Comparison of ENCODE assay signal across 17 cellular contexts in genomic region chr18:61756244-61756643, GRCh38.
A peak's percentile ranks its signal among the peaks of the same experiment; 100 is the strongest.
DNase-seq lines count a peak whose midpoint lies in the region; TF ChIP-seq lines count a peak whose summit lies in the region.
"Had no signal": no experiment of that assay in that cellular context is flagged by ENCODE, and none has a peak within 500 bp of the region (broad histone marks: within the 10 kb centered on the region; RNA-seq: fewer than 3 reads in every experiment).

No MANE protein-coding gene starts in this region.

- peak; percentile 25 for DNase-seq in G401 (ENCODE audit: low spot score)
- DNase-seq in coronary artery (ENCODE audit: low spot score): no peak
- no peak for DNase-seq in nephron progenitor cell
- peak; percentile 9 for DNase-seq in renal cortical epithelial cell (ENCODE audit: low read depth)
- no peak for DNase-seq in activated CD4-positive, alpha-beta T cell treated with anti-CD3 and anti-CD28 coated beads, Interleukin-2, amount 50 U/mL, for 4 hours
- DNase-seq in GM13977 (ENCODE audit: low spot score): no peak
- no peak for DNase-seq in NCI-H2196 (lab: John Stamatoyannopoulos, UW; ENCODE audit: unreplicated experiment)
- DNase-seq: BE2C; C1 segment of cervical spinal cord; CD4-positive, CD25-positive, alpha-beta regulatory T cell; CD8-positive, alpha-beta memory T cell; COR-L47; DMS 273 treated with DMSO at 0.1 percent for 48 hours; DMS79; GF-D8 had no signal

- H3K4me3 Mint-ChIP-seq in nephron progenitor cell: no peak overlapping the region
- H3K4me3 Mint-ChIP-seq: CD4-positive, CD25-positive, alpha-beta regulatory T cell; CD8-positive, alpha-beta memory T cell had no signal

- H3K27me3 Mint-ChIP-seq in nephron progenitor cell (ENCODE audit: low read depth, poor library complexity): peaks cover 7% of the 10 kb centered on the region

- no peak for TF ChIP-seq CTCF in coronary artery (IDR thresholded peaks at IDR 0.05)
- TF ChIP-seq CTCF in nephron progenitor cell (IDR thresholded peaks at IDR 0.05): no peak
- TF ChIP-seq CTCF in GM13977 (IDR thresholded peaks at IDR 0.05; ENCODE audit: extremely low read depth, insufficient read depth, missing control alignments): no peak

- no peak overlapping the region for H3K27ac ChIP-seq in coronary artery
- H3K27ac ChIP-seq: KMS-11 had no signal

- H3K36me3 Mint-ChIP-seq in nephron progenitor cell (ENCODE audit: low read depth): no peaks in the 10 kb centered on the region
- H3K36me3 Mint-ChIP-seq: CD4-positive, CD25-positive, alpha-beta regulatory T cell; CD8-positive, alpha-beta memory T cell had no signal

- in situ Hi-C loops in G401 (cut with HindIII; ENCODE audit: low sequenced_read_pairs): loop anchor here (5.0 kb wide), 1 partner anchor 41 kb away; no protein-coding TSS in a partner anchor
- in situ Hi-C loops in GM13977 (cut with MboI; ENCODE audit: low pct_unique_long_range_greater_than_20kb, low sequenced_read_pairs, unreplicated experiment): loop anchor here (25.0 kb wide), 1 partner anchor 106 kb away; no protein-coding TSS in a partner anchor

- peaks cover 25% of the 10 kb centered on the region for H3K4me1 Mint-ChIP-seq in nephron progenitor cell
- H3K4me1 Mint-ChIP-seq: CD4-positive, CD25-positive, alpha-beta regulatory T cell; CD8-positive, alpha-beta memory T cell had no signal

- peak overlapping the region; percentile 21 for H3K4me3 ChIP-seq in coronary artery
- H3K4me3 ChIP-seq: HAP-1 had no signal

- H3K27ac Mint-ChIP-seq in nephron progenitor cell: peak overlapping the region; percentile 30
- H3K27ac Mint-ChIP-seq: CD4-positive, CD25-positive, alpha-beta regulatory T cell; CD8-positive, alpha-beta memory T cell had no signal

- H3K9me3 Mint-ChIP-seq in nephron progenitor cell: no peaks in the 10 kb centered on the region

Comparison
In these comparisons a context has a peak if more than half of its experiments do, and no peak if none do; other contexts are left out.
1. DNase-seq: peak in G401 (single experiment) and renal cortical epithelial cell (single experiment); none in coronary artery (single experiment), nephron progenitor cell (single experiment), activated CD4-positive, alpha-beta T cell treated with anti-CD3 and anti-CD28 coated beads, Interleukin-2, amount 50 U/mL, for 4 hours (0 of 2), GM13977 (single experiment) and NCI-H2196 (single experiment).